Comparison of ENCODE assay signal across 28 cellular contexts in the genomic region with DNA sequence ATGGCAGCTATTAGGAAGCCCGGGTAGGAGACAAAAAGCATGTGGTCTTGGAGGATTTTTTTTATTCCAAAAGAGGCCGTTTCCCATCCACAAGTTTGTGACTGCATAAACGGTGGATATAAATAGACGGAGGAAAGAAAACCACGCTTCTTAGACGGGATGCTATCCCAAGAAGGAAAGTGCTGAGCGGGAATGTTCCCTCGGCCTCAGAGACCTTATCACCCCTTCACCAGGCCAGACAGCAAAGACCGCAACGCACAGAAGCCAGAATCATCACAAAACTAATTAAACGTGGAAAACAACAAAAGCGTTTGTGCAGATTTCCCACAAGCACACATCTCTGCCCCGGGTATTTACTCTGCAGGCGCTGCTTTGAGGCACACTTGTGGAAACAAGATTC. TPM values are rescaled to one million over a fixed set of nuclear protein-coding genes. Genes with fewer than 3 reads are reported as not detected.
A peak's percentile ranks its signal among the peaks of the same experiment; 100 is the strongest.
DNase-seq lines count a peak whose midpoint lies in the region; ATAC-seq and TF ChIP-seq lines count a peak whose summit lies in the region.
"Had no signal": no experiment of that assay in that cellular context is flagged by ENCODE, and none has a peak within 500 bp of the region (broad histone marks: within the 10 kb centered on the region; RNA-seq: fewer than 3 reads in every experiment).

No MANE protein-coding gene starts in this region.

- no peaks in the 10 kb centered on the region for H3K4me1 ChIP-seq in right atrium auricular region
- no peaks in the 10 kb centered on the region for H3K4me1 ChIP-seq in smooth muscle cell (ENCODE audit: low read depth)

- peak overlapping the region; percentile 52 for H3K4me2 ChIP-seq in smooth muscle cell

- H3F3A ChIP-seq in smooth muscle cell (ENCODE audit: low read depth), result no peaks in the 10 kb centered on the region

- H3K36me3 ChIP-seq in right atrium auricular region, result no peaks in the 10 kb centered on the region
- H3K36me3 ChIP-seq in smooth muscle cell (ENCODE audit: low read depth), result no peaks in the 10 kb centered on the region
- H3K36me3 ChIP-seq: prostate gland, sigmoid colon had no signal

- H3K4me3 ChIP-seq in right atrium auricular region (no peak overlapping the region), smooth muscle cell (no peak overlapping the region)
- H3K4me3 ChIP-seq: left lung, prostate gland, sigmoid colon, upper lobe of left lung had no signal

- H3K4me1 Mint-ChIP-seq in chondrocyte (ENCODE audit: low read depth), result peaks cover 20% of the 10 kb centered on the region

- H4K20me1 ChIP-seq in smooth muscle cell (ENCODE audit: low read depth), result peaks cover 6% of the 10 kb centered on the region

- H3K4me3 Mint-ChIP-seq in chondrocyte (ENCODE audit: unreplicated experiment), result no peak overlapping the region
- H3K4me3 Mint-ChIP-seq: effector memory CD8-positive, alpha-beta T cell; WTC11 had no signal

- intact Hi-C loops in left cardiac atrium (cut with DNase I), result loop anchor here in 1 of 2 donors (10.0 kb wide), 1 partner anchor 418 kb away; no protein-coding TSS in a partner anchor

- DNase-seq in right atrium auricular region (ENCODE audit: low spot score) (peak; percentile 21), left cardiac atrium (no peak), NCI-H774 (lab: John Stamatoyannopoulos, UW) (peak; percentile 5), chondrocyte (ENCODE audit: low spot score) (no peak), smooth muscle cell (lab: John Stamatoyannopoulos, UW; ENCODE audit: unreplicated experiment) (no peak), NCI-H226 (no peak)
- DNase-seq: activated CD8-positive, alpha-beta memory T cell treated with anti-CD3 and anti-CD28 coated beads, Interleukin-2, amount 50 U/mL, for 48 hours; activated effector memory CD4-positive, alpha-beta T cell treated with Interleukin-2 at 50 U/mL for 16 hours; C1 segment of cervical spinal cord; central memory CD4-positive, alpha-beta T cell; effector memory CD8-positive, alpha-beta T cell; foreskin fibroblast; left lung; NCI-H2029 treated with DMSO at 0.1 percent for 48 hours; NCI-H345; NCI-H69; SHP77; sigmoid colon; stimulated activated CD4-positive, alpha-beta T cell treated with anti-CD3 and anti-CD28 coated beads, Interleukin-4, amount 100 ng/mL, for 4 hours; substantia nigra; SW 1271; T-helper 9 cell had no signal

- H3K9me3 Mint-ChIP-seq in chondrocyte (ENCODE audit: low read depth), result no peaks in the 10 kb centered on the region
- H3K9me3 Mint-ChIP-seq: effector memory CD8-positive, alpha-beta T cell; WTC11 had no signal

- H3K9ac ChIP-seq in smooth muscle cell (ENCODE audit: low read depth), result no peak overlapping the region

- no peaks in the 10 kb centered on the region for H3K27me3 Mint-ChIP-seq in chondrocyte (ENCODE audit: low read depth)
- H3K27me3 Mint-ChIP-seq: effector memory CD8-positive, alpha-beta T cell had no signal

- H3K9me3 ChIP-seq in right atrium auricular region (no peaks in the 10 kb centered on the region), smooth muscle cell (replicated peaks; ENCODE audit: low read depth) (no peaks in the 10 kb centered on the region)
- H3K9me3 ChIP-seq: left lung, prostate gland, sigmoid colon, upper lobe of left lung had no signal

- no peak overlapping the region for H2AFZ ChIP-seq in smooth muscle cell (ENCODE audit: low read depth)

- no peak overlapping the region for H3K27ac ChIP-seq in right atrium auricular region
- H3K27ac ChIP-seq in smooth muscle cell (ENCODE audit: low read depth), result no peak overlapping the region
- H3K27ac ChIP-seq: HL-60, left lung, prostate gland, sigmoid colon, upper lobe of left lung had no signal

- H3K79me2 ChIP-seq in smooth muscle cell (ENCODE audit: low read depth), result no peaks in the 10 kb centered on the region

- peaks cover 3% of the 10 kb centered on the region for H3K36me3 Mint-ChIP-seq in chondrocyte (ENCODE audit: low read depth)
- H3K36me3 Mint-ChIP-seq: WTC11 had no signal

- H3K27ac Mint-ChIP-seq in chondrocyte (ENCODE audit: unreplicated experiment), result peak overlapping the region; percentile 69
- H3K27ac Mint-ChIP-seq: effector memory CD8-positive, alpha-beta T cell; WTC11 had no signal

- TF ChIP-seq CTCF in right atrium auricular region (IDR thresholded peaks at IDR 0.05) (no peak), chondrocyte (IDR thresholded peaks at IDR 0.05) (no peak), smooth muscle cell (IDR thresholded peaks at IDR 0.05; ENCODE audit: borderline replicate concordance, insufficient read depth, poor library complexity, severe bottlenecking) (no peak)

- ATAC-seq in left cardiac atrium, result no peak
- no peak for ATAC-seq in GM21723 (IDR thresholded peaks at IDR 0.05; ENCODE audit: unreplicated experiment)
- ATAC-seq: effector memory CD8-positive, alpha-beta T cell; left lung; Panc1; WTC11 had no signal

- H3K27me3 ChIP-seq in right atrium auricular region (no peaks in the 10 kb centered on the region), smooth muscle cell (ENCODE audit: low read depth) (no peaks in the 10 kb centered on the region)
- H3K27me3 ChIP-seq: left lung, sigmoid colon, upper lobe of left lung had no signal

- 45% methylated on average over 14 of the region's 14 CpGs for WGBS in smooth muscle cell (ENCODE audit: low lambda C conversion rate)

RNA-seq across cellular contexts. Expression of a gene that starts 43.2 kb away (rescaled TPM):
- 10 to 100 TPM in 1 of 2 donors, 1 to 10 TPM in 1; 6.9 to 10.0 TPM for total RNA-seq in right atrium auricular region
- total RNA-seq in left cardiac atrium, result 1 to 10 TPM; 8.3 to 8.9 TPM
- total RNA-seq in chondrocyte, result 27.0 to 32.9 TPM (median 30.4 TPM) in 3 replicates
- 17.5 and 20.6 TPM in 2 replicates for total RNA-seq in smooth muscle cell
- 7.5 and 13.7 TPM in 2 replicates for polyA plus RNA-seq in smooth muscle cell

Comparison
In these comparisons a context has a peak if more than half of its experiments do, and no peak if none do; other contexts are left out.
1. DNase-seq: peak in right atrium auricular region (single experiment) and NCI-H774 (single experiment); none in left cardiac atrium (single experiment), chondrocyte (single experiment), smooth muscle cell (single experiment) and NCI-H226 (single experiment).